Comparison of ENCODE assay signal across 8 cellular contexts in genomic region chr16:52976539-52977167, GRCh38.
A peak's percentile ranks its signal among the peaks of the same experiment; 100 is the strongest.
DNase-seq lines count a peak whose midpoint lies in the region; ATAC-seq, FAIRE-seq and TF ChIP-seq lines count a peak whose summit lies in the region.

No MANE protein-coding gene starts in this region.

- H3K4me3 ChIP-seq in cardiac muscle cell: no peak overlapping the region
- H3K4me3 ChIP-seq in astrocyte (ENCODE audit: insufficient read depth, low read depth, low read length): no peak overlapping the region

- H3K4me3 Mint-ChIP-seq in astrocyte (ENCODE audit: unreplicated experiment): no peak overlapping the region

- H2AFZ ChIP-seq in astrocyte (ENCODE audit: low read depth, low read length): no peak overlapping the region

- FAIRE-seq in astrocyte (lab: Jason Lieb, UNC): no peak

- no peaks in the 10 kb centered on the region for H3K27me3 ChIP-seq in cardiac muscle cell
- no peaks in the 10 kb centered on the region for H3K27me3 ChIP-seq in astrocyte (ENCODE audit: insufficient read depth, low read length)

- H3K9me3 ChIP-seq in cardiac muscle cell (ENCODE audit: low read depth) (no peaks in the 10 kb centered on the region), astrocyte (ENCODE audit: insufficient read depth, low read depth, low read length) (no peaks in the 10 kb centered on the region)

- H3K27me3 Mint-ChIP-seq in astrocyte (ENCODE audit: low read depth, unreplicated experiment): no peaks in the 10 kb centered on the region

- intact Hi-C loops in Right ventricle myocardium inferior (cut with DNase I): no loop called here

- peaks cover 2% of the 10 kb centered on the region for H3K36me3 Mint-ChIP-seq in astrocyte (ENCODE audit: low read depth, unreplicated experiment)

- no peaks in the 10 kb centered on the region for H4K20me1 ChIP-seq in astrocyte (ENCODE audit: insufficient read depth, low read length)

- H3K4me1 ChIP-seq in cardiac muscle cell (ENCODE audit: low read depth): no peaks in the 10 kb centered on the region
- no peaks in the 10 kb centered on the region for H3K4me1 ChIP-seq in astrocyte (ENCODE audit: insufficient read depth, low read length)

- H3K36me3 ChIP-seq in cardiac muscle cell: no peaks in the 10 kb centered on the region
- no peaks in the 10 kb centered on the region for H3K36me3 ChIP-seq in astrocyte (ENCODE audit: insufficient read depth, low read length)

- peaks cover 3% of the 10 kb centered on the region for H3K9me3 Mint-ChIP-seq in astrocyte (ENCODE audit: unreplicated experiment)

- TF ChIP-seq CTCF in cardiac muscle cell (IDR thresholded peaks at IDR 0.05; ENCODE audit: low read depth, low read length) (peak; percentile 42), astrocyte (IDR thresholded peaks at IDR 0.05; ENCODE audit: insufficient read depth, low read depth, low read length) (no peak)

- ATAC-seq in Right ventricle myocardium inferior (no peak), HG03354 (IDR thresholded peaks at IDR 0.05; ENCODE audit: poor library complexity, severe bottlenecking, unreplicated experiment) (peak; percentile 80), HG03025 (IDR thresholded peaks at IDR 0.05; ENCODE audit: low FRiP score, unreplicated experiment) (no peak)

- no peaks in the 10 kb centered on the region for H3K4me1 Mint-ChIP-seq in astrocyte (ENCODE audit: low read depth, unreplicated experiment)

- H3K4me2 ChIP-seq in astrocyte (ENCODE audit: low read length): no peak overlapping the region

- no peak overlapping the region for H3K27ac ChIP-seq in cardiac muscle cell
- no peak overlapping the region for H3K27ac ChIP-seq in astrocyte (ENCODE audit: low read depth, low read length)

- no peak overlapping the region for H3K9ac ChIP-seq in astrocyte (ENCODE audit: low read length)

- peak; percentile 3 to 51 for DNase-seq in cardiac muscle cell (ENCODE audit: low read depth in 1 of 2, low spot score in 1 of 2)
- no peak for DNase-seq in Right ventricle myocardium inferior (ENCODE audit: missing footprints)
- DNase-seq in astrocyte (ENCODE audit: low read depth): peak; percentile 1
- peak; percentile 42 to 47 for DNase-seq in lung microvascular endothelial cell (ENCODE audit: low read depth in 2 of 2)
- no peak for DNase-seq in dedifferentiated amniotic fluid mesenchymal stem cell (ENCODE audit: extremely low spot score)
- no peak for DNase-seq in NCI-H2029 treated with DMSO at 0.1 percent for 48 hours (lab: John Stamatoyannopoulos, UW)

- H3K79me2 ChIP-seq in astrocyte (ENCODE audit: insufficient read depth, low read length): no peaks in the 10 kb centered on the region

- no peak overlapping the region for H3K27ac Mint-ChIP-seq in astrocyte (ENCODE audit: unreplicated experiment)

Comparison
In these comparisons a context has a peak if more than half of its experiments do, and no peak if none do; other contexts are left out.
1. DNase-seq: peak in cardiac muscle cell (2 of 2), astrocyte (single experiment) and lung microvascular endothelial cell (2 of 2); none in Right ventricle myocardium inferior (single experiment), dedifferentiated amniotic fluid mesenchymal stem cell (single experiment) and NCI-H2029 treated with DMSO at 0.1 percent for 48 hours (single experiment).